In the genomic region with DNA sequence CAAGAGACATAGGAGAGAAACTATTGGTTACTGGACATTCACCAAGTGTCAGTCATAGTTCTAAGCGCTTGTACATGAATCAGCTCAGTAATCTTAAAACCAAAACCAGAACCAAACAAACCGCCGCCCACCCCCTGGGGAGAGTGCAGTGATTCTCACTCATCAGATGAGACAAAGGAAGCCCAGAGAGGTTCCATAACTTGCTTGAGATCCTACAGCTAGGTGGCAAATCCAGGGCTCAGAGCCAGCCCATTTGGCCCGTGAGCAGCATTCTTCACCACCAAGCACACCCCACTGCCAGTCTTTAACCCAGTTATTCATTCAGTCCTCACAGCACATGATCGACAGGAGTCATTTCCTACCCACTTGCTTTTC, we compare ENCODE assay signal across 8 cellular contexts. TPM values are rescaled to one million over a fixed set of nuclear protein-coding genes. Genes with fewer than 3 reads are reported as not detected.
DNase-seq lines count a peak whose midpoint lies in the region; ATAC-seq and TF ChIP-seq lines count a peak whose summit lies in the region.

No MANE protein-coding gene starts in this region.

- H3K27me3 Mint-ChIP-seq in activated B cell treated with CpG ODN at 0.5 μM for 24 hours (peaks cover 5% of the 10 kb centered on the region), chondrocyte (ENCODE audit: low read depth) (no peaks in the 10 kb centered on the region)

- peaks cover 6% of the 10 kb centered on the region for H3K4me1 ChIP-seq in mucosa of descending colon (ENCODE audit: low read depth)

- POLR2A ChIA-PET in activated B cell treated with CpG ODN at 0.5 μM for 24 hours (lab: Charles Lee) = interaction anchor here (0.6 to 5.3 kb wide), 29 partner anchors 14 to 1089 kb away, joined by 3 to 62 read pairs (median 4); partner anchors contain the start of genes CEP95, GNA13, LRRC37A3 and RGS9

- peak overlapping the region; percentile 85 for H3K4me3 Mint-ChIP-seq in activated B cell treated with CpG ODN at 0.5 μM for 24 hours
- peak overlapping the region; percentile 51 for H3K4me3 Mint-ChIP-seq in chondrocyte (ENCODE audit: unreplicated experiment)

- ATAC-seq in GM21423 (IDR thresholded peaks at IDR 0.05; ENCODE audit: unreplicated experiment) (peak; percentile 63), activated B cell treated with CpG ODN at 0.5 μM for 24 hours (ENCODE audit: low read depth) (peak; percentile 75), mucosa of descending colon (peak; percentile 59)

- no peaks in the 10 kb centered on the region for H3K36me3 ChIP-seq in mucosa of descending colon (ENCODE audit: low read depth)

- intact Hi-C loops in activated B cell treated with CpG ODN at 0.5 μM for 24 hours (cut with micrococcal nuclease) = loop anchor here (1.0 to 2.0 kb wide), 9 partner anchors 23 to 181 kb away; partner anchors contain the start of genes LRRC37A3 and RGS9
- intact Hi-C loops in mucosa of descending colon (cut with DNase I, micrococcal nuclease) = loop anchor here (5.0 to 10.0 kb wide), 2 partner anchors 133 to 135 kb away; no protein-coding TSS in a partner anchor

- H3K9me3 Mint-ChIP-seq in activated B cell treated with CpG ODN at 0.5 μM for 24 hours (no peaks in the 10 kb centered on the region), chondrocyte (ENCODE audit: low read depth) (no peaks in the 10 kb centered on the region)

- no peak for TF ChIP-seq CTCF in activated B cell treated with CpG ODN at 0.5 μM for 24 hours (IDR thresholded peaks at IDR 0.05)
- no peak for TF ChIP-seq CTCF in chondrocyte (IDR thresholded peaks at IDR 0.05)
- TF ChIP-seq CTCF in mucosa of descending colon (IDR thresholded peaks at IDR 0.05) = no peak

- CTCF ChIA-PET in activated B cell treated with CpG ODN at 0.5 μM for 24 hours (lab: Charles Lee) = interaction anchor here (0.6 to 2.9 kb wide), 19 partner anchors 9 to 322 kb away, joined by 3 to 20 read pairs (median 5); partner anchors contain the start of gene GNA13

- H3K4me3 ChIP-seq in mucosa of descending colon = no peak overlapping the region

- no peaks in the 10 kb centered on the region for H3K9me3 ChIP-seq in mucosa of descending colon

- H3K27ac Mint-ChIP-seq in activated B cell treated with CpG ODN at 0.5 μM for 24 hours (peak overlapping the region; percentile 98), chondrocyte (ENCODE audit: unreplicated experiment) (peak overlapping the region; percentile 81)

- peaks cover 23% of the 10 kb centered on the region for H3K4me1 Mint-ChIP-seq in activated B cell treated with CpG ODN at 0.5 μM for 24 hours
- H3K4me1 Mint-ChIP-seq in chondrocyte (ENCODE audit: low read depth) = peaks cover 35% of the 10 kb centered on the region

- DNase-seq in ELF-1 (ENCODE audit: low read depth, low spot score) = peak; percentile 32
- peak; percentile 64 for DNase-seq in HPDE6-E6E7 (ENCODE audit: extremely low spot score)
- peak; percentile 71 for DNase-seq in activated B cell treated with CpG ODN at 0.5 μM for 24 hours
- no peak for DNase-seq in chondrocyte (ENCODE audit: low spot score)
- peak in 2 of 3 donors; percentile 63 to 68 for DNase-seq in mucosa of descending colon
- peak; percentile 89 for DNase-seq in stimulated activated CD8-positive, alpha-beta memory T cell treated with anti-CD3 and anti-CD28 coated beads, Interleukin-4, amount 100 ng/mL, for 48 hours
- no peak for DNase-seq in SIG-M5 (lab: John Stamatoyannopoulos, UW)

- no peaks in the 10 kb centered on the region for H3K36me3 Mint-ChIP-seq in activated B cell treated with CpG ODN at 0.5 μM for 24 hours (ENCODE audit: low read depth)
- H3K36me3 Mint-ChIP-seq in chondrocyte (ENCODE audit: low read depth) = no peaks in the 10 kb centered on the region

RNA-seq across cellular contexts. Expression of gene RGS9, which starts 37.2 kb away (rescaled TPM):
- total RNA-seq in activated B cell treated with CpG ODN at 0.5 μM for 24 hours (3.2 TPM in 2 replicates), chondrocyte (9.6 to 14.9 TPM (median 12.2 TPM) in 3 replicates), mucosa of descending colon (10 to 100 TPM in 2 of 3 donors, 1 to 10 TPM in 1; 8.7 to 14.6 (median 13.3) TPM)

RNA-seq across cellular contexts. Expression of gene GNA13, which starts 43.4 kb away (rescaled TPM):
- 70.8 and 75.8 TPM in 2 replicates for total RNA-seq in activated B cell treated with CpG ODN at 0.5 μM for 24 hours
- 44.5 to 63.9 TPM (median 61.9 TPM) in 3 replicates for total RNA-seq in chondrocyte
- 10 to 100 TPM; 69.0 to 95.5 (median 92.2) TPM for total RNA-seq in mucosa of descending colon

Comparison
In these comparisons a context has a peak if more than half of its experiments do, and no peak if none do; other contexts are left out.
1. DNase-seq: peak in ELF-1 (single experiment), HPDE6-E6E7 (single experiment), activated B cell treated with CpG ODN at 0.5 μM for 24 hours (single experiment), mucosa of descending colon (2 of 3) and stimulated activated CD8-positive, alpha-beta memory T cell treated with anti-CD3 and anti-CD28 coated beads, Interleukin-4, amount 100 ng/mL, for 48 hours (single experiment); none in chondrocyte (single experiment) and SIG-M5 (single experiment).
2. Peak in every context shown above with its lines, with median percentiles within 50 percentile points of each other: ATAC-seq.